ENCODE assay signal across 2 cellular contexts in genomic region chr11:106474274-106474673, GRCh38.
A peak's percentile ranks its signal among the peaks of the same experiment; 100 is the strongest.
TF ChIP-seq lines count a peak whose summit lies in the region.

No MANE protein-coding gene starts in this region.

TF ChIP-seq in HepG2, 621 proteins besides CTCF, POLR2A, EP300 and RAD21:
- no peak for TF ChIP-seq ZNF674 (CRISPR knock-in tag; IDR thresholded peaks at IDR 0.05; ENCODE audit: low read depth)
- TF ChIP-seq ZNF331 (CRISPR knock-in tag; IDR thresholded peaks at IDR 0.05) = peak; percentile 99
- TF ChIP-seq REST (IDR thresholded peaks at IDR 0.05; ENCODE audit: borderline replicate concordance in 1 of 2, low read depth in 1 of 2, low read length in 2 of 2) = no peak

TF ChIP-seq in GM23338, 12 proteins besides CTCF, POLR2A, EP300 and RAD21:
- TF ChIP-seq ZNF331 (CRISPR knock-in tag; IDR thresholded peaks at IDR 0.05; ENCODE audit: low read depth) (peak; percentile 83), REST (IDR thresholded peaks at IDR 0.05; ENCODE audit: unreplicated experiment) (no peak)
